In the genomic region with DNA sequence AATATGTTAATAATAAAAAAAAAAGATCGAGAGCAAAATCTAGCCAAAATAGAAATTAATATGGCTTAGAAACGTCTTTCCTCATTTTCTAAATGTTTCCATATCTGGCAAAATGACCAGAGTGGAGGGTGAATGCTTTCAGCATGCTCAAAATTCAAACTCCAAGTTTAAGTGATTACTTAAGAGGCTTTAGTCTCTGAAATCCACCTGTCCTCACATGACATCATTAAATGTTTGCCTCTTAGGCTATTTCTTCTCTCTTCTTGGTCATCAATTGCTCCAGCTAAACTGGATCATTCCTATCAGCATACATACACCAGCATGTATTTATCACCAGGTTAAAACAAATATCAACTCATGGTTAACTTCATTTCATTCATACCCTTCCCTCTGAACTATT, we compare ENCODE assay signal across 14 cellular contexts. TPM values are rescaled to one million over a fixed set of nuclear protein-coding genes. Genes with fewer than 3 reads are reported as not detected.
"Had no signal": no experiment of that assay in that cellular context is flagged by ENCODE, and none has a peak within 500 bp of the region (broad histone marks: within the 10 kb centered on the region; RNA-seq: fewer than 3 reads in every experiment).

No MANE protein-coding gene starts in this region.

- DNase-seq: activated CD4-positive, alpha-beta T cell treated with anti-CD3 and anti-CD28 coated beads, Interleukin-2, amount 50 U/mL, for 4 hours; activated CD8-positive, alpha-beta memory T cell treated with anti-CD3 and anti-CD28 coated beads, Interleukin-2, amount 10 ng/mL, durations not matched to agents 7 days and 5 days; activated effector memory CD4-positive, alpha-beta T cell treated with Interleukin-2 at 50 U/mL for 16 hours; activated T-cell treated with anti-CD3 and anti-CD28 coated beads, Interleukin-2, amount 50 U/mL, for 24 hours; heart left ventricle; islet precursor cell; left lung; posterior cingulate gyrus; small intestine; upper lobe of left lung had no signal

- H3K27me3 ChIP-seq: left lung, upper lobe of left lung had no signal

- H3K36me3 ChIP-seq: heart left ventricle, left lung, upper lobe of left lung had no signal

- H3K4me3 ChIP-seq: heart left ventricle, left lung, upper lobe of left lung had no signal

- H3K9me3 ChIP-seq: heart left ventricle, left lung, upper lobe of left lung had no signal

- H3K4me1 ChIP-seq: left lung had no signal

RNA-seq across cellular contexts. Expression of a gene that starts 54.5 kb away (rescaled TPM):
- total RNA-seq: activated CD8-positive, alpha-beta memory T cell treated with anti-CD3 and anti-CD28 coated beads, Interleukin-2, amount 10 ng/mL, durations not matched to agents 7 days and 5 days; cerebellum; esophagus mucosa; heart left ventricle; left lung; mesenteric fat pad; T-helper 2 cell treated with Interferon-gamma antibody and Interleukin-4, amounts not matched to agents 100 ng/mL and 5 ng/mL, for 36 hours; upper lobe of left lung had no signal
- polyA plus RNA-seq: heart left ventricle, small intestine had no signal
